36 cellular contexts compared by ENCODE assay signal in the genomic region with DNA sequence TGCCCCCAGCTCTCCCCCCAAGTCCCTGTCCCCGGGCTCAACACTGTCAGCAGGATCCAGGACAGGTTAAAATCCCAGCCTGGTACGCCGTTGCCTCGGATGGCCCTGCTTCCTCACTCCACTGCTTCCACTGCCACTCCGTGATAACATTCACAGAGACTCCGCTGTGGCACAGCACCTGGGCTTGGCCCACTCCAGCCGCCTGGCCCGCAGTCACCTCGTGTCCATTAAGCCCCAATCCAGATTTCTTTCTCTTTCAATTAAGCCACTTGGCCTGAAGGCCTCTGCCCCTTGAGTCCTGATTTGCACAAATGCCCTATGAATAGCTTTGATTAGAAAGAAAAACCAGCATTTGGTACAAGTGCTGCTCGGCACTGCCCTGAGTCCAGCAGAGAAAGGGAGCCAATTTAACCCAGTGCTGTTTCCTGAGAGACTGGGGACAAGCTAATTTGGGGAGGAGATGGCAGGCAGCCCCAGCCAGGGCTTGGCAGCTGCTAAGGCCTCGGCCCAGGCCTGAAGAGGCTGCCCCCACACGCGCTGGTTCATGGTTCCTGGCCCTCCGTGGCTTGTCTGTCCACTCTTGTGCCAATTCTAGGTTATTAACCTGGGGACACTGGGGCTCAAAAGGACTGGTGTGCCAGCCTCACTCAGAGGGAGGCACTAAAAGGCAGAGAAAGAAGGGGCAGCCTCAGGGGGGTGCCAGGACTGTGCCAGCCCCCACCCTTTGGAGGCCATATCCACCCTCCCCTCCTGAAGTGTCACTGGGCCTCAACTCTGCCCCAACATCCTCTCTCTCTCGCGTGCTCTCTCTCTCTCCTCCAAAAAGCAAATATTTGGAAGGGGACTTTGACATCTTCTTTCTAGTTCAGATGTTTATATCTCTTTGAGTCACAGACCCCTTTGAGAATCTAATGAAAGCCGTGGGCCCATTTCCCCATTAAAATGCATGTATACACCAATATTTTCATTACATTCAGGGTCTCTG. TPM values are rescaled to one million over a fixed set of nuclear protein-coding genes. Genes with fewer than 3 reads are reported as not detected.
A peak's percentile ranks its signal among the peaks of the same experiment; 100 is the strongest.
DNase-seq lines count a peak whose midpoint lies in the region; TF ChIP-seq lines count a peak whose summit lies in the region.
"Had no signal": no experiment of that assay in that cellular context is flagged by ENCODE, and none has a peak within 500 bp of the region (broad histone marks: within the 10 kb centered on the region; RNA-seq: fewer than 3 reads in every experiment).

No MANE protein-coding gene starts in this region.

- DNase-seq in G401 (ENCODE audit: low spot score) = peak; percentile 95
- DNase-seq in cerebellar cortex (ENCODE audit: low spot score) = peak; percentile 94
- peak; percentile 8 to 27 for DNase-seq in hippocampal formation (lab: John Stamatoyannopoulos, UW)
- DNase-seq in nucleus accumbens (lab: John Stamatoyannopoulos, UW) = peak in 37 of 56 donors; percentile 14 to 71 (median 36)
- DNase-seq in GM23248 = no peak
- DNase-seq in adrenal gland = no peak
- no peak for DNase-seq in uterus
- no peak for DNase-seq in NCI-H2227 treated with DMSO at 0.1 percent for 48 hours (lab: John Stamatoyannopoulos, UW)
- DNase-seq: ACHN; activated CD4-positive, alpha-beta memory T cell treated with anti-CD3 and anti-CD28 coated beads, Interleukin-2, amount 10 ng/mL, durations not matched to agents 7 days and 5 days; activated CD4-positive, CD25-positive, alpha-beta regulatory T cell treated with anti-CD3 and anti-CD28 coated beads, Interleukin-2, amount 50 U/mL, for 72 hours; activated naive CD4-positive, alpha-beta T cell treated with anti-CD3 and anti-CD28 coated beads for 36 hours; brain microvascular endothelial cell; colonic mucosa; effector CD8-positive, alpha-beta T cell; EL; H9; MG63; NCI-H1417; NCI-H2029 treated with DMSO at 0.1 percent for 48 hours; NCI-H524 treated with DMSO at 0.1 percent for 48 hours; NK-92 treated with Interleukin-12 subunit alpha and Interleukin-12 subunit beta, amount 100 ng/mL, for 24 hours; PC-3; stimulated activated CD4-positive, alpha-beta T cell treated with anti-CD3 and anti-CD28 coated beads, Interleukin-4, amount 100 ng/mL, for 1 hour; stomach; T-helper 17 cell had no signal

- intact Hi-C loops in adrenal gland (cut with DNase I) = no loop called here
- intact Hi-C loops in uterus (cut with DNase I; ENCODE audit: low total_unique reads) = no loop called here

- H3K4me3 ChIP-seq in GM23248 (no peak overlapping the region), adrenal gland (no peak overlapping the region), uterus (no peak overlapping the region)
- H3K4me3 ChIP-seq: colonic mucosa, MG63, stomach, tibial nerve had no signal

- H3K27me3 ChIP-seq in GM23248 (replicated peaks; ENCODE audit: insufficient read depth) = no peaks in the 10 kb centered on the region
- H3K27me3 ChIP-seq in adrenal gland = no peaks in the 10 kb centered on the region
- H3K27me3 ChIP-seq in uterus = no peaks in the 10 kb centered on the region
- H3K27me3 ChIP-seq: brain microvascular endothelial cell, colonic mucosa, MG63 had no signal

- H3K79me2 ChIP-seq in GM23248 (ENCODE audit: insufficient read depth) = no peaks in the 10 kb centered on the region

- H3K4me1 ChIP-seq in GM23248 (ENCODE audit: insufficient read depth) (no peaks in the 10 kb centered on the region), adrenal gland (replicated peaks in 1 of 2) (no peaks in the 10 kb centered on the region), uterus (no peaks in the 10 kb centered on the region)
- H3K4me1 ChIP-seq: colonic mucosa, stomach, tibial nerve had no signal

- H3K36me3 ChIP-seq in GM23248 (ENCODE audit: low read depth) = no peaks in the 10 kb centered on the region
- H3K36me3 ChIP-seq in adrenal gland (replicated peaks in 1 of 2) = no peaks in the 10 kb centered on the region
- H3K36me3 ChIP-seq in uterus = no peaks in the 10 kb centered on the region
- H3K36me3 ChIP-seq: brain microvascular endothelial cell, colonic mucosa, MG63, stomach, tibial nerve had no signal

- no peaks in the 10 kb centered on the region for H3K9me2 ChIP-seq in GM23248 (ENCODE audit: insufficient read depth)

- 54 to 55% methylated on average over 17 of the region's 17 CpGs for WGBS in GM23248 (ENCODE audit: low coverage in 1 of 2, low lambda C conversion rate in 2 of 2, missing lambda C conversion rate in 2 of 2), 2 experiments
- 85 to 92% (median 88%) methylated on average over 16 to 17 of the region's 17 CpGs for WGBS in adrenal gland, 4 donors

- H3K4me2 ChIP-seq in GM23248 (ENCODE audit: unreplicated experiment) = no peak overlapping the region
- H3K4me2 ChIP-seq: KMS-11 had no signal

- TF ChIP-seq POLR2A in adrenal gland (IDR thresholded peaks at IDR 0.05) = no peak
- no peak for TF ChIP-seq POLR2A in uterus (IDR thresholded peaks at IDR 0.05)

- no peaks in the 10 kb centered on the region for H3F3A ChIP-seq in GM23248 (ENCODE audit: insufficient read depth)

- no peaks in the 10 kb centered on the region for H4K20me1 ChIP-seq in GM23248 (ENCODE audit: insufficient read depth)

- in situ Hi-C loops in G401 (cut with HindIII; ENCODE audit: low sequenced_read_pairs) = no loop called here
- in situ Hi-C loops in GM23248 (cut with MboI) = no loop called here

- H3K9me3 ChIP-seq in GM23248 (ENCODE audit: low read depth) (no peaks in the 10 kb centered on the region), adrenal gland (replicated peaks in 1 of 3) (no peaks in the 10 kb centered on the region), uterus (no peaks in the 10 kb centered on the region)
- H3K9me3 ChIP-seq: colonic mucosa, stomach, tibial nerve had no signal

- no peak overlapping the region for H2AFZ ChIP-seq in GM23248

- TF ChIP-seq CTCF in adrenal gland (IDR thresholded peaks at IDR 0.05) = no peak
- TF ChIP-seq CTCF in uterus (IDR thresholded peaks at IDR 0.05) = no peak

- H3K27ac ChIP-seq in GM23248 (no peak overlapping the region), adrenal gland (no peak overlapping the region), uterus (no peak overlapping the region)
- H3K27ac ChIP-seq: brain microvascular endothelial cell, colonic mucosa, epithelial cell of prostate, KMS-11, stomach, tibial nerve had no signal

- H3K9ac ChIP-seq in GM23248 = no peak overlapping the region
- H3K9ac ChIP-seq: KMS-11 had no signal

RNA-seq across cellular contexts. Expression of a gene that starts 29.8 kb away (rescaled TPM):
- total RNA-seq in G401 (2014; rRNA removed; shearing (Covaris generic)) = not detected in 2 replicates
- total RNA-seq in GM23248 (2014; rRNA removed; shearing (Covaris generic)) = not detected in 2 replicates
- not detected in 2 replicates for polyA plus RNA-seq in GM23248 (2016; fragmentation: Nextera tagmentation; extraction: Ambion mirVana)
- total RNA-seq in adrenal gland = not detected
- polyA plus RNA-seq in adrenal gland = not detected
- not detected for total RNA-seq in uterus
- total RNA-seq: activated CD4-positive, alpha-beta memory T cell treated with anti-CD3 and anti-CD28 coated beads, Interleukin-2, amount 10 ng/mL, durations not matched to agents 7 days and 5 days; activated naive CD4-positive, alpha-beta T cell treated with anti-CD3 and anti-CD28 coated beads for 36 hours; colonic mucosa; glomerular endothelial cell; H9; kidney epithelial cell; lung microvascular endothelial cell; neural crest cell; PC-3; sciatic nerve; stomach; T-helper 17 cell; tibial nerve had no signal
- polyA plus RNA-seq: adipose tissue, BJ, stomach had no signal

RNA-seq across cellular contexts. Expression of a gene that starts 30.8 kb away (rescaled TPM):
- total RNA-seq in G401 (2014; rRNA removed; shearing (Covaris generic)) = not detected in 2 replicates
- total RNA-seq in GM23248 (2014; rRNA removed; shearing (Covaris generic)) = not detected in 2 replicates
- not detected in 2 replicates for polyA plus RNA-seq in GM23248 (2016; fragmentation: Nextera tagmentation; extraction: Ambion mirVana)
- under 1 TPM in 1 of 8 donors, not detected in 7; 0.27 TPM for total RNA-seq in adrenal gland
- not detected for polyA plus RNA-seq in adrenal gland
- 10 to 100 TPM in 2 of 4 donors, 1 to 10 TPM in 2; 1.5 to 24.7 (median 7.4) TPM for total RNA-seq in uterus
- total RNA-seq: activated CD4-positive, alpha-beta memory T cell treated with anti-CD3 and anti-CD28 coated beads, Interleukin-2, amount 10 ng/mL, durations not matched to agents 7 days and 5 days; activated naive CD4-positive, alpha-beta T cell treated with anti-CD3 and anti-CD28 coated beads for 36 hours; colonic mucosa; glomerular endothelial cell; kidney epithelial cell; lung microvascular endothelial cell; PC-3; stomach; T-helper 17 cell; tibial nerve had no signal
- polyA plus RNA-seq: BJ, stomach had no signal

Comparison
In these comparisons a context has a peak if more than half of its experiments do, and no peak if none do; other contexts are left out.
1. DNase-seq: peak in G401 (single experiment), cerebellar cortex (single experiment), hippocampal formation (2 of 2) and nucleus accumbens (37 of 56); none in GM23248 (single experiment), adrenal gland (0 of 7), uterus (0 of 2) and NCI-H2227 treated with DMSO at 0.1 percent for 48 hours (single experiment).